8 cellular contexts compared by ENCODE assay signal in the genomic region with DNA sequence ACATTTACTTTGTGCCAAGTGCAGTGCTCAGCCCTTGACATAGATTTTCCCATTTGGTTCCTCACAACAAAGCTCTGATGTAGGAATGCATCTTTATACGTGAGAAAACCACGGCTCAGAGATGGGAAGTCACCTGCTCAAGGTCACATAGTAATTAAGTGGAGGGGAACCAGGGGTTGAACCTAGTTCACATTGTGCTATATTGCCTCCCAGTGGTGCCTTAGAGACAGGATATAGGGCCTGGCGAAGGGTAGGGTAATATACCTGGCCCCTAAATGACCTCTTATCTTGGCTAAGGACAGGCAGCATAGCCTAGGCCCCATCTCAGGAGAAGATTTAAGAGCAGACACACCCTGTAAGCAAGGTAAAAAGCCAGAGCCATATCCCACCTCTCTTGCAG.
DNase-seq lines count a peak whose midpoint lies in the region; ATAC-seq and TF ChIP-seq lines count a peak whose summit lies in the region.

No MANE protein-coding gene starts in this region.

- ATAC-seq in GM18517 (IDR thresholded peaks at IDR 0.05; ENCODE audit: unreplicated experiment) (peak; percentile 61), HG03066 (IDR thresholded peaks at IDR 0.05; ENCODE audit: low read depth, unreplicated experiment) (peak; percentile 78), HG02970 (IDR thresholded peaks at IDR 0.05; ENCODE audit: low FRiP score, unreplicated experiment) (no peak)
- ATAC-seq in activated CD8-positive, alpha-beta memory T cell treated with anti-CD3 and anti-CD28 coated beads, Interleukin-2, amount 10 ng/mL, durations not matched to agents 7 days and 5 days, result peak; percentile 76

- no peaks in the 10 kb centered on the region for H3K36me3 ChIP-seq in mesendoderm (ENCODE audit: control insufficient read depth, insufficient read depth, low read length)

- H3K36me3 Mint-ChIP-seq in activated CD8-positive, alpha-beta memory T cell treated with anti-CD3 and anti-CD28 coated beads, Interleukin-2, amount 10 ng/mL, durations not matched to agents 7 days and 5 days, result no peaks in the 10 kb centered on the region
- no peaks in the 10 kb centered on the region for H3K36me3 Mint-ChIP-seq in HFFc6 (ENCODE audit: low read depth)
- peaks cover 3% of the 10 kb centered on the region for H3K36me3 Mint-ChIP-seq in activated T-helper 2 cell treated with anti-CD3 and anti-CD28 coated beads, Interferon-gamma antibody, Interleukin-2, Interleukin-4, amounts not matched to agents 10 μg/mL and 5 μg/mL and 100 μg/mL, durations not matched to agents 14 hours and 24 hours and 36 hours (ENCODE audit: low read depth)

- no peaks in the 10 kb centered on the region for H3K9me3 Mint-ChIP-seq in activated CD8-positive, alpha-beta memory T cell treated with anti-CD3 and anti-CD28 coated beads, Interleukin-2, amount 10 ng/mL, durations not matched to agents 7 days and 5 days (ENCODE audit: low read depth)
- no peaks in the 10 kb centered on the region for H3K9me3 Mint-ChIP-seq in HFFc6
- H3K9me3 Mint-ChIP-seq in activated T-helper 2 cell treated with anti-CD3 and anti-CD28 coated beads, Interferon-gamma antibody, Interleukin-2, Interleukin-4, amounts not matched to agents 10 μg/mL and 5 μg/mL and 100 μg/mL, durations not matched to agents 14 hours and 24 hours and 36 hours, result no peaks in the 10 kb centered on the region

- no CpG with 5 or more reads among the region's 3 CpGs for WGBS in mesendoderm (ENCODE audit: extremely low coverage, insufficient coverage, low lambda C conversion rate)

- CTCF ChIA-PET in activated CD8-positive, alpha-beta memory T cell treated with anti-CD3 and anti-CD28 coated beads, Interleukin-2, amount 10 ng/mL, durations not matched to agents 7 days and 5 days (lab: Charles Lee), result interaction anchor here (0.7 to 1.1 kb wide), 7 partner anchors 10 to 500 kb away, joined by 3 read pairs; no protein-coding TSS in a partner anchor

- peaks cover 10% of the 10 kb centered on the region for H3K4me1 Mint-ChIP-seq in activated CD8-positive, alpha-beta memory T cell treated with anti-CD3 and anti-CD28 coated beads, Interleukin-2, amount 10 ng/mL, durations not matched to agents 7 days and 5 days
- H3K4me1 Mint-ChIP-seq in HFFc6 (ENCODE audit: low read depth), result peaks cover 18% of the 10 kb centered on the region
- peaks cover 14% of the 10 kb centered on the region for H3K4me1 Mint-ChIP-seq in activated T-helper 2 cell treated with anti-CD3 and anti-CD28 coated beads, Interferon-gamma antibody, Interleukin-2, Interleukin-4, amounts not matched to agents 10 μg/mL and 5 μg/mL and 100 μg/mL, durations not matched to agents 14 hours and 24 hours and 36 hours (ENCODE audit: low read depth)

- H3K27ac Mint-ChIP-seq in activated CD8-positive, alpha-beta memory T cell treated with anti-CD3 and anti-CD28 coated beads, Interleukin-2, amount 10 ng/mL, durations not matched to agents 7 days and 5 days, result no peak overlapping the region
- no peak overlapping the region for H3K27ac Mint-ChIP-seq in HFFc6
- no peak overlapping the region for H3K27ac Mint-ChIP-seq in activated T-helper 2 cell treated with anti-CD3 and anti-CD28 coated beads, Interferon-gamma antibody, Interleukin-2, Interleukin-4, amounts not matched to agents 10 μg/mL and 5 μg/mL and 100 μg/mL, durations not matched to agents 14 hours and 24 hours and 36 hours

- H3K27me3 Mint-ChIP-seq in activated CD8-positive, alpha-beta memory T cell treated with anti-CD3 and anti-CD28 coated beads, Interleukin-2, amount 10 ng/mL, durations not matched to agents 7 days and 5 days, result no peaks in the 10 kb centered on the region
- H3K27me3 Mint-ChIP-seq in HFFc6 (ENCODE audit: insufficient read depth), result no peaks in the 10 kb centered on the region; the same call in 1 of the 2 replicates
- H3K27me3 Mint-ChIP-seq in activated T-helper 2 cell treated with anti-CD3 and anti-CD28 coated beads, Interferon-gamma antibody, Interleukin-2, Interleukin-4, amounts not matched to agents 10 μg/mL and 5 μg/mL and 100 μg/mL, durations not matched to agents 14 hours and 24 hours and 36 hours (ENCODE audit: low read depth), result no peaks in the 10 kb centered on the region

- no peaks in the 10 kb centered on the region for H3K79me1 ChIP-seq in mesendoderm (ENCODE audit: low read length)

- no peak overlapping the region for H3K4me3 ChIP-seq in mesendoderm (ENCODE audit: low read length)

- DNase-seq in activated CD8-positive, alpha-beta memory T cell treated with anti-CD3 and anti-CD28 coated beads, Interleukin-2, amount 10 ng/mL, durations not matched to agents 7 days and 5 days, result peak; percentile 48
- DNase-seq in mesendoderm, result peak; percentile 88
- DNase-seq in HFFc6, result no peak
- no peak for DNase-seq in cerebellar nuclear complex (lab: John Stamatoyannopoulos, UW)
- no peak for DNase-seq in activated T-helper 2 cell treated with anti-CD3 and anti-CD28 coated beads, Interferon-gamma antibody, Interleukin-2, Interleukin-4, amounts not matched to agents 10 μg/mL and 5 μg/mL and 100 μg/mL, durations not matched to agents 14 hours and 24 hours and 36 hours (ENCODE audit: low spot score)

- H3K18ac ChIP-seq in mesendoderm (ENCODE audit: low read length), result no peak overlapping the region

- H3K4me1 ChIP-seq in mesendoderm (ENCODE audit: control insufficient read depth, low read depth, low read length), result peaks cover 2% of the 10 kb centered on the region

- no peak overlapping the region for H3K4me2 ChIP-seq in mesendoderm (ENCODE audit: low read length)

- H3K27ac ChIP-seq in mesendoderm (ENCODE audit: low read depth, low read length), result peak overlapping the region; percentile 26

- no peak overlapping the region for H2BK5ac ChIP-seq in mesendoderm (ENCODE audit: low read length)

- no peak overlapping the region for H2BK15ac ChIP-seq in mesendoderm (replicated peaks; ENCODE audit: low read depth)

- H3K27me3 ChIP-seq in mesendoderm (ENCODE audit: insufficient read depth, low read length, poor library complexity), result no peaks in the 10 kb centered on the region

- H4K5ac ChIP-seq in mesendoderm (ENCODE audit: low read length), result no peak overlapping the region

- H2AK5ac ChIP-seq in mesendoderm (ENCODE audit: low read length), result no peak overlapping the region

- H3K4me3 Mint-ChIP-seq in activated CD8-positive, alpha-beta memory T cell treated with anti-CD3 and anti-CD28 coated beads, Interleukin-2, amount 10 ng/mL, durations not matched to agents 7 days and 5 days, result no peak overlapping the region
- H3K4me3 Mint-ChIP-seq in HFFc6, result no peak overlapping the region
- no peak overlapping the region for H3K4me3 Mint-ChIP-seq in activated T-helper 2 cell treated with anti-CD3 and anti-CD28 coated beads, Interferon-gamma antibody, Interleukin-2, Interleukin-4, amounts not matched to agents 10 μg/mL and 5 μg/mL and 100 μg/mL, durations not matched to agents 14 hours and 24 hours and 36 hours (ENCODE audit: low read depth)

- H2BK120ac ChIP-seq in mesendoderm (ENCODE audit: low read depth, low read length), result no peak overlapping the region

- H3K9ac ChIP-seq in mesendoderm (ENCODE audit: low read length), result no peak overlapping the region

- H3K23ac ChIP-seq in mesendoderm (ENCODE audit: low read length), result no peak overlapping the region

- H4K8ac ChIP-seq in mesendoderm (ENCODE audit: low read depth, low read length), result no peak overlapping the region

- no peaks in the 10 kb centered on the region for H3K79me2 ChIP-seq in mesendoderm (ENCODE audit: control insufficient read depth, insufficient read depth, low read length)

- no peak for TF ChIP-seq CTCF in HFFc6 (IDR thresholded peaks at IDR 0.05)

- intact Hi-C loops in activated T-helper 2 cell treated with anti-CD3 and anti-CD28 coated beads, Interferon-gamma antibody, Interleukin-2, Interleukin-4, amounts not matched to agents 10 μg/mL and 5 μg/mL and 100 μg/mL, durations not matched to agents 14 hours and 24 hours and 36 hours (cut with micrococcal nuclease), result loop anchor here (5.0 kb wide), 1 partner anchor 210 kb away; no protein-coding TSS in a partner anchor

- no peak overlapping the region for H3K56ac ChIP-seq in mesendoderm (ENCODE audit: low read length)

- no peak overlapping the region for H3K4ac ChIP-seq in mesendoderm (ENCODE audit: low read depth, low read length)

Comparison
In these comparisons a context has a peak if more than half of its experiments do, and no peak if none do; other contexts are left out.
1. DNase-seq: peak in activated CD8-positive, alpha-beta memory T cell treated with anti-CD3 and anti-CD28 coated beads, Interleukin-2, amount 10 ng/mL, durations not matched to agents 7 days and 5 days (single experiment) and mesendoderm (single experiment); none in HFFc6 (single experiment), cerebellar nuclear complex (0 of 2) and activated T-helper 2 cell treated with anti-CD3 and anti-CD28 coated beads, Interferon-gamma antibody, Interleukin-2, Interleukin-4, amounts not matched to agents 10 μg/mL and 5 μg/mL and 100 μg/mL, durations not matched to agents 14 hours and 24 hours and 36 hours (single experiment).